1 cellular context compared by ENCODE assay signal in genomic region chr20:63009044-63009961, GRCh38.
TF ChIP-seq lines count a peak whose summit lies in the region.

No MANE protein-coding gene starts in this region.

TF ChIP-seq in HepG2, 621 proteins besides CTCF, POLR2A, EP300 and RAD21 (continued from another document and continues in another):
- TF ChIP-seq TBX2 (CRISPR knock-in tag; IDR thresholded peaks at IDR 0.05; ENCODE audit: borderline replicate concordance) = peak; percentile 48; the same call in 1 of the 2 replicates
- TF ChIP-seq EEA1 (CRISPR knock-in tag; IDR thresholded peaks at IDR 0.05; ENCODE audit: borderline replicate concordance) = 0 out of 2 replicates have a peak, but pooled peaks have one; percentile 43
- TF ChIP-seq ZFP91 (CRISPR knock-in tag; IDR thresholded peaks at IDR 0.05; ENCODE audit: borderline replicate concordance) = peak; percentile 75; the same call in 1 of the 2 replicates
- TF ChIP-seq ZNF512 (CRISPR knock-in tag; IDR thresholded peaks at IDR 0.05) = no peak
- 0 out of 2 replicates have a peak, but pooled peaks have one; percentile 26 for TF ChIP-seq ZBTB14 (CRISPR knock-in tag; IDR thresholded peaks at IDR 0.05)
- TF ChIP-seq NR2C2 (CRISPR knock-in tag; IDR thresholded peaks at IDR 0.05; ENCODE audit: borderline replicate concordance) = no peak
- TF ChIP-seq PCBP1 (IDR thresholded peaks at IDR 0.05; ENCODE audit: borderline replicate concordance, low read depth, low read length) = peak; percentile 99
- TF ChIP-seq NONO (IDR thresholded peaks at IDR 0.05) = no peak
- peak; percentile 69 for TF ChIP-seq NONO (CRISPR knock-in tag; conservative IDR thresholded peaks at IDR 0.05)
- TF ChIP-seq ZNF766 (CRISPR knock-in tag; IDR thresholded peaks at IDR 0.05; ENCODE audit: borderline replicate concordance) = 0 out of 2 replicates have a peak, but pooled peaks have one; percentile 62
- no peak for TF ChIP-seq ZNF589 (CRISPR knock-in tag; conservative IDR thresholded peaks at IDR 0.05)
- 0 out of 2 replicates have a peak, but pooled peaks have one; percentile 44 for TF ChIP-seq ATF7-NPFF (CRISPR knock-in tag; IDR thresholded peaks at IDR 0.05; ENCODE audit: low read depth)
- peak; percentile 46; the same call in 1 of the 2 replicates for TF ChIP-seq HDAC2 (CRISPR knock-in tag; IDR thresholded peaks at IDR 0.05)
- 0 out of 2 replicates have a peak, but pooled peaks have one; percentile 42 for TF ChIP-seq PAX8 (CRISPR knock-in tag; IDR thresholded peaks at IDR 0.05; ENCODE audit: borderline replicate concordance)
- peak; percentile 73 for TF ChIP-seq ZMYM3 (CRISPR knock-in tag; IDR thresholded peaks at IDR 0.05)
- TF ChIP-seq FUBP1 (CRISPR knock-in tag; IDR thresholded peaks at IDR 0.05; ENCODE audit: borderline replicate concordance) = peak; percentile 62; the same call in 1 of the 2 replicates
- TF ChIP-seq ETV5 (CRISPR knock-in tag; IDR thresholded peaks at IDR 0.05; ENCODE audit: borderline replicate concordance) = peak; percentile 15; the same call in 1 of the 2 replicates
- no peak for TF ChIP-seq NFE2 (CRISPR knock-in tag; IDR thresholded peaks at IDR 0.05)
- TF ChIP-seq ZNF777 (CRISPR knock-in tag; IDR thresholded peaks at IDR 0.05) = peak; percentile 71
- peak; percentile 89; the same call in 1 of the 2 replicates for TF ChIP-seq ZNF572 (CRISPR knock-in tag; IDR thresholded peaks at IDR 0.05)
- TF ChIP-seq ZBTB34 (CRISPR knock-in tag; IDR thresholded peaks at IDR 0.05) = no peak
- TF ChIP-seq RAD51 (IDR thresholded peaks at IDR 0.05; ENCODE audit: borderline replicate concordance) = no peak
- 0 out of 2 replicates have a peak, but pooled peaks have one; percentile 20 for TF ChIP-seq ZNF660 (CRISPR knock-in tag; IDR thresholded peaks at IDR 0.05; ENCODE audit: borderline replicate concordance, low read depth)
- no peak for TF ChIP-seq ZNF670 (CRISPR knock-in tag; IDR thresholded peaks at IDR 0.05; ENCODE audit: borderline replicate concordance)
- TF ChIP-seq KAT8 (CRISPR knock-in tag; IDR thresholded peaks at IDR 0.05) = peak; percentile 67; the same call in 1 of the 2 replicates
- peak; percentile 96 for TF ChIP-seq KDM2A (CRISPR knock-in tag; IDR thresholded peaks at IDR 0.05; ENCODE audit: borderline replicate concordance, low read depth)
- peak; percentile 79 for TF ChIP-seq ZNF574 (CRISPR knock-in tag; IDR thresholded peaks at IDR 0.05)
- TF ChIP-seq RXRB (CRISPR knock-in tag; IDR thresholded peaks at IDR 0.05; ENCODE audit: borderline replicate concordance) = peak; percentile 64; the same call in 1 of the 2 replicates
- TF ChIP-seq ZNF124 (CRISPR knock-in tag; IDR thresholded peaks at IDR 0.05) = peak; percentile 88
- TF ChIP-seq ZFY (CRISPR knock-in tag; IDR thresholded peaks at IDR 0.05) = peak; percentile 57; the same call in 1 of the 2 replicates
- TF ChIP-seq ZNF136 (CRISPR knock-in tag; IDR thresholded peaks at IDR 0.05; ENCODE audit: low read depth) = peak; percentile 62; the same call in 1 of the 2 replicates
- TF ChIP-seq CREBL2 (CRISPR knock-in tag; IDR thresholded peaks at IDR 0.05; ENCODE audit: borderline replicate concordance) = 0 out of 2 replicates have a peak, but pooled peaks have one; percentile 58
- TF ChIP-seq HMGXB4 (CRISPR knock-in tag; IDR thresholded peaks at IDR 0.05; ENCODE audit: borderline replicate concordance in 1 of 2, low read depth in 1 of 2) = peak; percentile 74 to 89
- no peak for TF ChIP-seq CCAR2 (optimal IDR thresholded peaks at IDR 0.05; ENCODE audit: low read depth, low read length)
- no peak for TF ChIP-seq KLF9 (CRISPR knock-in tag; IDR thresholded peaks at IDR 0.05; ENCODE audit: low read depth)
- TF ChIP-seq SNAPC4 (CRISPR knock-in tag; IDR thresholded peaks at IDR 0.05) = no peak
- TF ChIP-seq RARA (CRISPR knock-in tag; IDR thresholded peaks at IDR 0.05) = 0 out of 2 replicates have a peak, but pooled peaks have one; percentile 24
- TF ChIP-seq PATZ1 (CRISPR knock-in tag; IDR thresholded peaks at IDR 0.05) = peak; percentile 90
